ENCODE assay signal across 34 cellular contexts in genomic region chr3:174855002-174855401, GRCh38. TPM values are rescaled to one million over a fixed set of nuclear protein-coding genes. Genes with fewer than 3 reads are reported as not detected.
"Had no signal": no experiment of that assay in that cellular context is flagged by ENCODE, and none has a peak within 500 bp of the region (broad histone marks: within the 10 kb centered on the region; RNA-seq: fewer than 3 reads in every experiment).

No MANE protein-coding gene starts in this region.

- H3K9me3 ChIP-seq: esophagus squamous epithelium had no signal

- H3K27ac ChIP-seq: adrenal gland, breast epithelium, coronary artery, dorsolateral prefrontal cortex, esophagus squamous epithelium, VCaP had no signal

- ATAC-seq: activated naive CD8-positive, alpha-beta T cell treated with anti-CD3 and anti-CD28 coated beads, Interleukin-2, amount 50 U/mL, for 24 hours; activated T-cell treated with anti-CD3 and anti-CD28 coated beads, Interleukin-2, amount 50 U/mL, for 72 hours; activated T-helper 17 cell treated with anti-CD3 and anti-CD28 coated beads, Interleukin-2, amount 50 U/mL, for 72 hours; WTC11 had no signal

- H3K4me1 ChIP-seq: adrenal gland, breast epithelium had no signal

- H3K27ac Mint-ChIP-seq: activated CD4-positive, alpha-beta memory T cell treated with anti-CD3 and anti-CD28 coated beads, Interleukin-2, amount 10 ng/mL, durations not matched to agents 7 days and 5 days; activated CD4-positive, alpha-beta T cell treated with anti-CD3 and anti-CD28 coated beads, Interleukin-2, amount 10 ng/mL, durations not matched to agents 7 days and 5 days; activated naive CD8-positive, alpha-beta T cell; activated naive CD8-positive, alpha-beta T cell treated with anti-CD3 and anti-CD28 coated beads, Interleukin-2, amount 50 U/mL, for 24 hours; activated T-cell treated with anti-CD3 and anti-CD28 coated beads, Interleukin-2, amount 50 U/mL, for 24 hours; activated T-cell treated with anti-CD3 and anti-CD28 coated beads, Interleukin-2, amount 50 U/mL, for 72 hours; activated T-helper 17 cell treated with anti-CD3 and anti-CD28 coated beads, Interleukin-2, amount 50 U/mL, for 72 hours; dendritic cell treated with granulocyte-macrophage colony-stimulating factor and Interleukin-4, amounts not matched to agents 40 ng/mL and 50 ng/mL, for 4 days; endodermal cell; WTC11 had no signal

- H3K4me3 ChIP-seq: adrenal gland, breast epithelium, coronary artery, dorsolateral prefrontal cortex, esophagus squamous epithelium had no signal

- H3K36me3 ChIP-seq: adrenal gland, breast epithelium, esophagus squamous epithelium had no signal

- H3K9me3 Mint-ChIP-seq: activated CD4-positive, alpha-beta T cell treated with anti-CD3 and anti-CD28 coated beads, Interleukin-2, amount 10 ng/mL, durations not matched to agents 7 days and 5 days; endodermal cell had no signal

- H3K36me3 Mint-ChIP-seq: activated naive CD8-positive, alpha-beta T cell; WTC11 had no signal

- H3K27me3 ChIP-seq: adrenal gland, breast epithelium, dorsolateral prefrontal cortex, esophagus squamous epithelium had no signal

- H3K4me3 Mint-ChIP-seq: activated CD4-positive, alpha-beta memory T cell treated with anti-CD3 and anti-CD28 coated beads, Interleukin-2, amount 10 ng/mL, durations not matched to agents 7 days and 5 days; activated CD4-positive, alpha-beta T cell treated with anti-CD3 and anti-CD28 coated beads, Interleukin-2, amount 10 ng/mL, durations not matched to agents 7 days and 5 days; activated naive CD8-positive, alpha-beta T cell; activated naive CD8-positive, alpha-beta T cell treated with anti-CD3 and anti-CD28 coated beads, Interleukin-2, amount 50 U/mL, for 24 hours; activated T-cell treated with anti-CD3 and anti-CD28 coated beads, Interleukin-2, amount 50 U/mL, for 24 hours; activated T-cell treated with anti-CD3 and anti-CD28 coated beads, Interleukin-2, amount 50 U/mL, for 72 hours; activated T-helper 17 cell treated with anti-CD3 and anti-CD28 coated beads, Interleukin-2, amount 50 U/mL, for 72 hours; brain; central memory CD8-positive, alpha-beta T cell; dendritic cell treated with granulocyte-macrophage colony-stimulating factor and Interleukin-4, amounts not matched to agents 40 ng/mL and 50 ng/mL, for 4 days; endodermal cell; WTC11 had no signal

- H3K27me3 Mint-ChIP-seq: activated CD4-positive, alpha-beta memory T cell treated with anti-CD3 and anti-CD28 coated beads, Interleukin-2, amount 10 ng/mL, durations not matched to agents 7 days and 5 days; activated CD4-positive, alpha-beta T cell treated with anti-CD3 and anti-CD28 coated beads, Interleukin-2, amount 10 ng/mL, durations not matched to agents 7 days and 5 days; activated naive CD8-positive, alpha-beta T cell; activated naive CD8-positive, alpha-beta T cell treated with anti-CD3 and anti-CD28 coated beads, Interleukin-2, amount 50 U/mL, for 24 hours; activated T-cell treated with anti-CD3 and anti-CD28 coated beads, Interleukin-2, amount 50 U/mL, for 24 hours; activated T-helper 17 cell treated with anti-CD3 and anti-CD28 coated beads, Interleukin-2, amount 50 U/mL, for 72 hours; brain; central memory CD8-positive, alpha-beta T cell; dendritic cell treated with granulocyte-macrophage colony-stimulating factor and Interleukin-4, amounts not matched to agents 40 ng/mL and 50 ng/mL, for 4 days had no signal

- DNase-seq: activated CD4-positive, alpha-beta memory T cell treated with anti-CD3 and anti-CD28 coated beads, Interleukin-2, amount 10 ng/mL, durations not matched to agents 7 days and 5 days; activated CD4-positive, alpha-beta T cell treated with anti-CD3 and anti-CD28 coated beads for 1 hour; activated CD4-positive, alpha-beta T cell treated with anti-CD3 and anti-CD28 coated beads for 4 hours; activated CD4-positive, alpha-beta T cell treated with anti-CD3 and anti-CD28 coated beads, Interleukin-2, amount 10 ng/mL, durations not matched to agents 7 days and 5 days; activated CD4-positive, alpha-beta T cell treated with anti-CD3 and anti-CD28 coated beads, Interleukin-2, amount 50 U/mL, for 4 hours; activated CD8-positive, alpha-beta memory T cell treated with anti-CD3 and anti-CD28 coated beads, Interleukin-2, amount 50 U/mL, for 48 hours; activated effector memory CD4-positive, alpha-beta T cell treated with Interleukin-2 at 50 U/mL for 16 hours; activated gamma-delta T cell treated with Interleukin-2 at 50 U/mL for 16 hours; activated naive CD4-positive, alpha-beta T cell treated with anti-CD3 and anti-CD28 coated beads, Interleukin-2, amount 50 U/mL, for 16 hours; activated naive CD4-positive, alpha-beta T cell treated with Interleukin-2 at 50 U/mL for 16 hours; activated naive CD8-positive, alpha-beta T cell treated with anti-CD3 and anti-CD28 coated beads, Interleukin-2, amount 50 U/mL, for 24 hours; activated T-cell treated with anti-CD3 and anti-CD28 coated beads for 4 hours; activated T-cell treated with anti-CD3 and anti-CD28 coated beads, Interleukin-2, amount 50 U/mL, for 24 hours; activated T-cell treated with anti-CD3 and anti-CD28 coated beads, Interleukin-2, amount 50 U/mL, for 72 hours; adrenal gland; amygdala; aorta; dorsolateral prefrontal cortex; effector memory CD4-positive, alpha-beta T cell; endodermal cell; erythroblast; esophagus squamous epithelium; head of caudate nucleus; T-helper 2 cell had no signal

- H3K4me1 Mint-ChIP-seq: activated CD4-positive, alpha-beta memory T cell treated with anti-CD3 and anti-CD28 coated beads, Interleukin-2, amount 10 ng/mL, durations not matched to agents 7 days and 5 days; activated CD4-positive, alpha-beta T cell treated with anti-CD3 and anti-CD28 coated beads, Interleukin-2, amount 10 ng/mL, durations not matched to agents 7 days and 5 days; activated naive CD8-positive, alpha-beta T cell treated with anti-CD3 and anti-CD28 coated beads, Interleukin-2, amount 50 U/mL, for 24 hours; activated T-helper 17 cell treated with anti-CD3 and anti-CD28 coated beads, Interleukin-2, amount 50 U/mL, for 72 hours; central memory CD8-positive, alpha-beta T cell had no signal

RNA-seq across cellular contexts. Expression of gene NAALADL2, which starts 4.1 kb away (rescaled TPM):
- total RNA-seq: activated CD4-positive, alpha-beta memory T cell treated with anti-CD3 and anti-CD28 coated beads, Interleukin-2, amount 10 ng/mL, durations not matched to agents 7 days and 5 days; activated CD4-positive, alpha-beta T cell treated with anti-CD3 and anti-CD28 coated beads, Interleukin-2, amount 10 ng/mL, durations not matched to agents 7 days and 5 days; activated T-helper 17 cell treated with anti-CD3 and anti-CD28 coated beads, Interleukin-2, amount 50 U/mL, for 72 hours; T-helper 1 cell treated with Interleukin-12 subunit alpha and Interleukin-12 subunit beta and Interleukin-4 antibody, amounts not matched to agents 30 ng/mL and 1 ng/mL, for 36 hours had no signal
